Comparison of ENCODE assay signal across 1 cellular context in the genomic region with DNA sequence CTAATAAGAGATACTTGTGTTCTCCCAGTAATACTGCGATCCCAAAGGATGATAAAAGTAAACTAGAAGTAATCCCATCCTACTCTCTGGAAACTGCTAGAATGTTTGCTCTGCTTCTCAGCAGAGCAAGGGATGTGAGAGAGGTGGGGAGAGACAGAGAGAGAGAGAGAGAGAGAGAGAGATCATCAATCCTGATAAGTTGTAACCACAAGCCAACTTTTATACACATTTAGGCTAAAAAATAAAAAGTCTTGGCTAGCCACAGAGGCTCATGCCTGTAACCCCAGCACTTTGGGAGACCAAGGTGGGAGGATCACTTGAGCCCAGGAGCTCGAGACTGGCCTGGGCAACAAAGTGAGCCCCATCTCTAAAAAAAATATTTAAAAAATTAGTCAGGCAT.
TF ChIP-seq lines count a peak whose summit lies in the region.

No MANE protein-coding gene starts in this region.

TF ChIP-seq in GM12891, 5 proteins besides CTCF, POLR2A, EP300 and RAD21 (continued from another document):
- no peak for TF ChIP-seq POU2F2 (IDR thresholded peaks at IDR 0.05; ENCODE audit: low read depth, low read length)
- TF ChIP-seq TAF1 (IDR thresholded peaks at IDR 0.05; ENCODE audit: low read depth, low read length), result no peak
- TF ChIP-seq POLR2AphosphoS5 (IDR thresholded peaks at IDR 0.05; ENCODE audit: low read depth, low read length), result no peak
